In the genomic region with DNA sequence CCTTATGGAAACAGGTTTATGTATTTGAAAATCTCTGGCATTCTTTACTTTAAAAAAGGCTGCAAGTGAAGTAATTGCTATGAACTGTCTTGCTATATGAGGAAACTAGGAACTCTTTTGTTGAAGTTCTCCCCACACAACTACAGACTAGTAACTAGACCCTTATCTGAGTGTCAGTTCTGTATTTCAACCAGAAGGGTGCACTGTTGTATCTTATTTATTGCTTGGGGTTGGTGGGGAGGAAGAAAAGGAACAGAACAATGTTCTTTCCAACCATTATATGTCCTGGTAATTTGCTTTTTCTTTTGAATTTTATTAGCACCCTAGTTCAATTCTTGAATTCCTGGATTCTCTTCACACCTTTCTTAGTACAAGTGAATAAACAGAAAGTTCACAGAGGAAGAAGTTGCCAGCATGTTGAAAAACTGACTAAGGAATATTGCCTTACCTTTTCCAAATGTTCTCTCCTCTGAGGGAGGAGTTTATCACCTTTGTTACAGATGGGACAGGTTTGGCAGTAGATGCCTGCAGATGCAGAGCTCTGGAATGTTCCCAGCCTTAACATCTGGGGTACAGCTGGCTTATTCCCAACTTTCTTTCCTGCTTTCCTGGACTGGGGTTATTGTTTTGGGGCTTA, we compare ENCODE assay signal across 7 cellular contexts.
A peak's percentile ranks its signal among the peaks of the same experiment; 100 is the strongest.
DNase-seq lines count a peak whose midpoint lies in the region; ATAC-seq, FAIRE-seq and TF ChIP-seq lines count a peak whose summit lies in the region.

No MANE protein-coding gene starts in this region.

- H3K27me3 Mint-ChIP-seq in natural killer cell (ENCODE audit: low read depth in 2 of 2), result peaks cover 5 to 21% of the 10 kb centered on the region in 2 donors
- H3K27me3 Mint-ChIP-seq in activated T-cell treated with anti-CD3 and anti-CD28 coated beads, Interleukin-2, amount 50 U/mL, for 24 hours, result peaks cover 13% of the 10 kb centered on the region

- no peaks in the 10 kb centered on the region for H3K9me3 ChIP-seq in RWPE2 (ENCODE audit: severe bottlenecking)
- no peaks in the 10 kb centered on the region for H3K9me3 ChIP-seq in esophagus muscularis mucosa

- H3K4me3 ChIP-seq in RWPE2 (ENCODE audit: severe bottlenecking) (no peak overlapping the region), esophagus muscularis mucosa (no peak overlapping the region)

- FAIRE-seq in G401.6 (lab: Jason Lieb, UNC), result peak; percentile 98

- peak overlapping the region; percentile 20 for H3K27ac ChIP-seq in RWPE2 (ENCODE audit: poor library complexity, severe bottlenecking)
- no peak overlapping the region for H3K27ac ChIP-seq in esophagus muscularis mucosa (replicated peaks in 1 of 4)

- no peak for TF ChIP-seq EP300 in esophagus muscularis mucosa (IDR thresholded peaks at IDR 0.05)

- H3K27me3 ChIP-seq in RWPE2 (ENCODE audit: insufficient read depth, poor library complexity, severe bottlenecking) (no peaks in the 10 kb centered on the region), esophagus muscularis mucosa (peaks cover 0 to 16% (median 0%) of the 10 kb centered on the region in 4 donors)

- no peak for TF ChIP-seq POLR2A in esophagus muscularis mucosa (IDR thresholded peaks at IDR 0.05; ENCODE audit: low read depth)

- intact Hi-C loops in esophagus muscularis mucosa (cut with DNase I), result loop anchor here (5.0 to 10.0 kb wide), 2 partner anchors 363 to 645 kb away; no protein-coding TSS in a partner anchor
- intact Hi-C loops in natural killer cell (cut with micrococcal nuclease), result loop anchor here (1.0 to 10.0 kb wide), 3 partner anchors 363 to 645 kb away; no protein-coding TSS in a partner anchor

- H3K9me3 Mint-ChIP-seq in natural killer cell, result no peaks in the 10 kb centered on the region
- no peaks in the 10 kb centered on the region for H3K9me3 Mint-ChIP-seq in activated T-cell treated with anti-CD3 and anti-CD28 coated beads, Interleukin-2, amount 50 U/mL, for 24 hours

- no peaks in the 10 kb centered on the region for H3K36me3 Mint-ChIP-seq in natural killer cell
- H3K36me3 Mint-ChIP-seq in activated T-cell treated with anti-CD3 and anti-CD28 coated beads, Interleukin-2, amount 50 U/mL, for 24 hours (ENCODE audit: low read depth), result no peaks in the 10 kb centered on the region

- peaks cover 3% of the 10 kb centered on the region for H3K4me1 ChIP-seq in RWPE2 (ENCODE audit: insufficient read depth, poor library complexity, severe bottlenecking)
- H3K4me1 ChIP-seq in esophagus muscularis mucosa, result no peaks in the 10 kb centered on the region

- peak; percentile 80 for TF ChIP-seq CTCF in RWPE2 (IDR thresholded peaks at IDR 0.05; ENCODE audit: poor library complexity, severe bottlenecking)
- TF ChIP-seq CTCF in esophagus muscularis mucosa (IDR thresholded peaks at IDR 0.05), result peak; percentile 67 to 71 (median 67)
- peak; percentile 67 for TF ChIP-seq CTCF in natural killer cell (IDR thresholded peaks at IDR 0.05)

- ATAC-seq in GM21381 (IDR thresholded peaks at IDR 0.05; ENCODE audit: unreplicated experiment) (peak; percentile 80), RWPE2 (ENCODE audit: low read depth) (peak; percentile 84), natural killer cell (peak; percentile 64 to 83 (median 77))

- H3K27ac Mint-ChIP-seq in natural killer cell, result no peak overlapping the region
- no peak overlapping the region for H3K27ac Mint-ChIP-seq in activated T-cell treated with anti-CD3 and anti-CD28 coated beads, Interleukin-2, amount 50 U/mL, for 24 hours

- no peak overlapping the region for H3K4me3 Mint-ChIP-seq in natural killer cell
- no peak overlapping the region for H3K4me3 Mint-ChIP-seq in activated T-cell treated with anti-CD3 and anti-CD28 coated beads, Interleukin-2, amount 50 U/mL, for 24 hours

- no peaks in the 10 kb centered on the region for H3K4me1 Mint-ChIP-seq in natural killer cell
- H3K4me1 Mint-ChIP-seq in activated T-cell treated with anti-CD3 and anti-CD28 coated beads, Interleukin-2, amount 50 U/mL, for 24 hours (ENCODE audit: low read depth), result peaks cover 1% of the 10 kb centered on the region

- H3K36me3 ChIP-seq in RWPE2 (ENCODE audit: low read depth) (no peaks in the 10 kb centered on the region), esophagus muscularis mucosa (no peaks in the 10 kb centered on the region)

- DNase-seq in LHCN-M2 (ENCODE audit: low read depth) (peak; percentile 35), RWPE2 (ENCODE audit: low spot score) (no peak), esophagus muscularis mucosa (ENCODE audit: extremely low spot score) (no peak), natural killer cell (no peak)
- no peak for DNase-seq in activated T-cell treated with anti-CD3 and anti-CD28 coated beads, Interleukin-2, amount 50 U/mL, for 24 hours
